ENCODE assay signal across 15 cellular contexts in genomic region chr16:4876646-4877297, GRCh38. TPM values are rescaled to one million over a fixed set of nuclear protein-coding genes. Genes with fewer than 3 reads are reported as not detected.
DNase-seq lines count a peak whose midpoint lies in the region; TF ChIP-seq lines count a peak whose summit lies in the region.
"Had no signal": no experiment of that assay in that cellular context is flagged by ENCODE, and none has a peak within 500 bp of the region (broad histone marks: within the 10 kb centered on the region; RNA-seq: fewer than 3 reads in every experiment).

No MANE protein-coding gene starts in this region.

- no peaks in the 10 kb centered on the region for H3K79me2 ChIP-seq in H9 (ENCODE audit: insufficient read depth, low read length)

- H3K36me3 Mint-ChIP-seq in Caco-2 (ENCODE audit: insufficient read depth, unreplicated experiment) (peaks cover 82% of the 10 kb centered on the region), H9 (ENCODE audit: insufficient read depth in 1 of 3, low read depth in 3 of 3) (peaks cover 43 to 93% (median 82%) of the 10 kb centered on the region in 3 experiments), endodermal cell (ENCODE audit: low read depth) (peaks cover 66% of the 10 kb centered on the region), type B pancreatic cell (peaks cover 21% of the 10 kb centered on the region)

- peaks cover 2% of the 10 kb centered on the region for H4K20me1 ChIP-seq in H9 (ENCODE audit: control insufficient read depth, insufficient read depth, insufficient read length)

- H2BK15ac ChIP-seq in H9 (ENCODE audit: low read depth, low read length), result no peak overlapping the region

- H3K14ac ChIP-seq in H9 (ENCODE audit: insufficient read depth, low read length), result no peak overlapping the region

- no peak overlapping the region for H2BK20ac ChIP-seq in H9 (ENCODE audit: low read depth, low read length, poor library complexity, severe bottlenecking)

- no peaks in the 10 kb centered on the region for H3K79me1 ChIP-seq in H9 (ENCODE audit: insufficient read depth, low read depth, low read length, poor library complexity, severe bottlenecking)

- WGBS in H9 (ENCODE audit: extremely low coverage, insufficient read length, low lambda C conversion rate), result no CpG with 5 or more reads among the region's 10 CpGs
- 91 to 97% methylated on average over 8 to 10 of the region's 10 CpGs for WGBS in endodermal cell (ENCODE audit: insufficient coverage in 1 of 2, insufficient read length in 1 of 2), 2 experiments

- H3T11ph ChIP-seq in H9 (ENCODE audit: low read length), result no peak overlapping the region

- intact Hi-C loops in Caco-2 (cut with micrococcal nuclease; ENCODE audit: unreplicated experiment), result no loop called here

- H3K4me3 Mint-ChIP-seq in Caco-2 (ENCODE audit: unreplicated experiment), result no peak overlapping the region
- no peak overlapping the region for H3K4me3 Mint-ChIP-seq in H9
- no peak overlapping the region for H3K4me3 Mint-ChIP-seq in endodermal cell
- H3K4me3 Mint-ChIP-seq in type B pancreatic cell, result no peak overlapping the region
- H3K4me3 Mint-ChIP-seq: CD4-positive, alpha-beta memory T cell; GM23338 had no signal

- no peak overlapping the region for H2BK120ac ChIP-seq in H9 (ENCODE audit: low read depth, low read length, poor library complexity, severe bottlenecking)

- H3K36me3 ChIP-seq in Caco-2 (ENCODE audit: control insufficient read depth, insufficient read depth, low read length), result peaks cover 4% of the 10 kb centered on the region
- H3K36me3 ChIP-seq in endodermal cell (ENCODE audit: control insufficient read depth, insufficient read depth, low read length), result peaks cover 93% of the 10 kb centered on the region

- H3K9me3 ChIP-seq in Caco-2 (no peaks in the 10 kb centered on the region), H9 (ENCODE audit: control insufficient read depth, low read depth, low read length) (no peaks in the 10 kb centered on the region), endodermal cell (ENCODE audit: control insufficient read depth, low read length) (no peaks in the 10 kb centered on the region)
- H3K9me3 ChIP-seq: A549, BE2C, HAP-1 had no signal

- POLR2A ChIA-PET in Caco-2 (lab: Charles Lee), result no interaction called here

- H4K91ac ChIP-seq in H9 (ENCODE audit: insufficient read length, low read depth, low read length), result no peak overlapping the region

- H2AK5ac ChIP-seq in H9 (ENCODE audit: insufficient read length, low read length), result no peak overlapping the region

- H3K27ac Mint-ChIP-seq in Caco-2 (ENCODE audit: unreplicated experiment), result peak overlapping the region; percentile 71
- peak overlapping the region in 2 of 3 experiments; percentile 49 to 62; a peak in 2 of 7 replicates for H3K27ac Mint-ChIP-seq in H9
- peak overlapping the region; percentile 52 for H3K27ac Mint-ChIP-seq in endodermal cell
- H3K27ac Mint-ChIP-seq in type B pancreatic cell, result peak overlapping the region; percentile 63
- H3K27ac Mint-ChIP-seq: GM23338 had no signal

- H3K4me1 ChIP-seq in Caco-2 (no peaks in the 10 kb centered on the region), H9 (ENCODE audit: insufficient read depth, low read length) (no peaks in the 10 kb centered on the region), endodermal cell (ENCODE audit: control insufficient read depth, insufficient read depth, low read length) (peaks cover under 1% of the 10 kb centered on the region)
- H3K4me1 ChIP-seq: A549, HAP-1 had no signal

- H3K27ac ChIP-seq in H9 (ENCODE audit: insufficient read length, low read depth, low read length) (no peak overlapping the region), endodermal cell (ENCODE audit: low read depth, low read length) (no peak overlapping the region)
- H3K27ac ChIP-seq: A549, C4-2B had no signal

- H3K4me3 ChIP-seq in Caco-2 (ENCODE audit: low read depth, low read length), result no peak overlapping the region
- H3K4me3 ChIP-seq in endodermal cell (ENCODE audit: low read length), result no peak overlapping the region
- H3K4me3 ChIP-seq: A549, GM23338, HAP-1 had no signal

- no peak overlapping the region for H4K8ac ChIP-seq in H9 (replicated peaks; ENCODE audit: insufficient read length, low read depth, low read length)

- no peak overlapping the region for H3K18ac ChIP-seq in H9 (ENCODE audit: insufficient read length, low read depth, low read length)

- H3K23ac ChIP-seq in H9 (ENCODE audit: insufficient read length, low read depth, low read length), result no peak overlapping the region

- no peak overlapping the region for H2BK5ac ChIP-seq in H9 (ENCODE audit: insufficient read length, low read length)

- H3K56ac ChIP-seq in H9 (ENCODE audit: insufficient read length, low read depth, low read length), result no peak overlapping the region

- no peak overlapping the region for H2AFZ ChIP-seq in H9 (ENCODE audit: low read length)
- H2AFZ ChIP-seq: GM23338 had no signal

- no peaks in the 10 kb centered on the region for H3K9me3 Mint-ChIP-seq in Caco-2 (ENCODE audit: unreplicated experiment)
- no peaks in the 10 kb centered on the region for H3K9me3 Mint-ChIP-seq in H9
- no peaks in the 10 kb centered on the region for H3K9me3 Mint-ChIP-seq in endodermal cell
- no peaks in the 10 kb centered on the region for H3K9me3 Mint-ChIP-seq in type B pancreatic cell
- H3K9me3 Mint-ChIP-seq: CD4-positive, alpha-beta memory T cell; GM23338 had no signal

- no peak overlapping the region for H3K4me2 ChIP-seq in H9 (ENCODE audit: insufficient read depth, insufficient read length, low read length)
- H3K4me2 ChIP-seq: A549, GM23338 had no signal

- H3K4ac ChIP-seq in H9 (ENCODE audit: low read depth, low read length), result no peak overlapping the region

- no peak for DNase-seq in Caco-2
- no peak for DNase-seq in H9
- DNase-seq in endodermal cell, result no peak
- no peak for DNase-seq in type B pancreatic cell (ENCODE audit: extremely low spot score, unreplicated experiment)
- DNase-seq in NCI-H1436 (lab: John Stamatoyannopoulos, UW), result no peak
- no peak for DNase-seq in foreskin melanocyte
- DNase-seq: BE2C; CD4-positive, alpha-beta memory T cell; DMS153; DMS79 treated with DMSO at 0.1 percent for 48 hours; EL had no signal

- H3K9ac ChIP-seq in H9 (ENCODE audit: extremely low read depth, insufficient read length, low read length), result no peak overlapping the region
- no peak overlapping the region for H3K9ac ChIP-seq in endodermal cell (ENCODE audit: extremely low read depth, low read length, poor library complexity, severe bottlenecking)

- TF ChIP-seq CTCF in Caco-2 (IDR thresholded peaks at IDR 0.05; ENCODE audit: insufficient read depth in 1 of 2, low read depth in 1 of 2, low read length in 1 of 2, severe bottlenecking in 1 of 2, unreplicated experiment in 1 of 2) (no peak), H9 (conservative IDR thresholded peaks at IDR 0.05) (no peak), endodermal cell (conservative IDR thresholded peaks at IDR 0.05) (no peak), type B pancreatic cell (conservative IDR thresholded peaks at IDR 0.05) (no peak)

- H3K27me3 Mint-ChIP-seq in Caco-2 (ENCODE audit: insufficient read depth, unreplicated experiment) (no peaks in the 10 kb centered on the region), H9 (ENCODE audit: low read depth) (no peaks in the 10 kb centered on the region), endodermal cell (ENCODE audit: insufficient read depth) (no peaks in the 10 kb centered on the region), type B pancreatic cell (no peaks in the 10 kb centered on the region)
- H3K27me3 Mint-ChIP-seq: CD4-positive, alpha-beta memory T cell had no signal

- H3K27me3 ChIP-seq in Caco-2 (replicated peaks; ENCODE audit: control insufficient read depth, insufficient read depth, low read length) (no peaks in the 10 kb centered on the region), H9 (ENCODE audit: insufficient read depth, low read length) (no peaks in the 10 kb centered on the region), endodermal cell (ENCODE audit: control insufficient read depth, insufficient read depth, low read length, poor library complexity, severe bottlenecking) (no peaks in the 10 kb centered on the region)
- H3K27me3 ChIP-seq: BE2C had no signal

- no peaks in the 10 kb centered on the region for H3K23me2 ChIP-seq in H9 (ENCODE audit: insufficient read length, low read depth, low read length, poor library complexity, severe bottlenecking)

- no peak overlapping the region for H2BK12ac ChIP-seq in H9 (ENCODE audit: insufficient read length, low read depth, low read length)

- BruUV-seq in Caco-2 (replicated peaks; lab: Mats Ljungman, UMichigan), result no TSS peak

- H3K4me1 Mint-ChIP-seq in Caco-2 (ENCODE audit: low read depth, unreplicated experiment) (no peaks in the 10 kb centered on the region), H9 (no peaks in the 10 kb centered on the region), endodermal cell (peaks cover under 1% of the 10 kb centered on the region), type B pancreatic cell (ENCODE audit: unreplicated experiment) (no peaks in the 10 kb centered on the region)
- H3K4me1 Mint-ChIP-seq: GM23338 had no signal

- CTCF ChIA-PET in Caco-2 (lab: Charles Lee), result no interaction called here

- H4K5ac ChIP-seq in H9 (ENCODE audit: insufficient read length, low read depth, low read length), result no peak overlapping the region

RNA-seq across cellular contexts. Expression of gene UBN1, which starts 29.5 kb away (rescaled TPM):
- total RNA-seq in Caco-2 (2022), result 31.5 and 37.9 TPM in 2 replicates
- 51.8 and 55.2 TPM in 2 replicates for total RNA-seq in H9 (2021)
- 10 to 100 TPM; 36.8 to 46.7 TPM for total RNA-seq in endodermal cell
- 26.9 TPM for polyA plus RNA-seq in endodermal cell (2013, experiment 1 of 2)
- 28.6 TPM for polyA plus RNA-seq in endodermal cell (2013, experiment 2 of 2)
- total RNA-seq in type B pancreatic cell (ENCODE audit: low replicate concordance), result 39.4 and 41.4 TPM in 2 replicates

RNA-seq across cellular contexts. Expression of gene GLYR1, which starts 29.7 kb away (rescaled TPM):
- total RNA-seq in Caco-2 (2022) (112 and 117 TPM in 2 replicates), H9 (2021) (114 TPM in 2 replicates), endodermal cell (100 to 1,000 TPM in 1 of 2 donors, 10 to 100 TPM in 1; 99.3 to 108 TPM), type B pancreatic cell (ENCODE audit: low replicate concordance) (120 and 126 TPM in 2 replicates)
- polyA plus RNA-seq in endodermal cell (2013, experiment 1 of 2), result 65.6 TPM
- 61.7 TPM for polyA plus RNA-seq in endodermal cell (2013, experiment 2 of 2)
